8 cellular contexts compared by ENCODE assay signal in the genomic region with DNA sequence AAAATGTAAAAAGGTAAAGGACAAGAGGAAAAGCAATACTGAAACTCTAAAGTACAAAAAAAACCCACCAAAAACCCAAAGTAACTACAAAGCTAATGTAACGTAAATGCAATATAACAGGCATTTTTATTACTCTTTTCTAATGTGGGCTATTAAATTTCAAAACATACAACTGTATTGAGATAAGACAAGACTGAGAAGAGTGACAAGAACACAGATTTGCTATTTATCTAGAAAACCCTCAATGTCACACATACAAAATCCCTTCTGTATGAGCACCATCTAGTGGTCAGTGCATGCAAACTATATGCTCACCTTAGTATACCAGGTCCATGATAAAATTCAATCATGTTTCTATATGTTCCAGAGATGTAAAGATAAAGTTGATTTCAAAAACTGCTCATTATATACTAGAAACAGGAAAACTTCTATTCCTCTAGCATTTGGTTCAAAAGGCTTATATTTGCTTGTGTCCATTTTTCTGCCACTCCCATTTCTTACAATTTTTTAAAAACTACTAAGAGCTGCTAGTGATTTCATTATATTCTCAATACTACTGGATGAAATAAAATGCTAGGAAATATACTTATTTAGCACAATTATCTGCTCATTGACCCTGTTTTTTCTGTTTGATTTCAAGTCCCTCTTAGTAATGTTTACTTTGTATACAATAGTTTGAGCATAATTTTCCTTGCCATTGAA.
DNase-seq lines count a peak whose midpoint lies in the region; TF ChIP-seq lines count a peak whose summit lies in the region.

No MANE protein-coding gene starts in this region.

- DNase-seq in activated naive CD4-positive, alpha-beta T cell treated with anti-CD3 and anti-CD28 coated beads, Interleukin-2, amount 10 ng/mL, durations not matched to agents 7 days and 5 days: peak; percentile 27
- DNase-seq in activated naive CD4-positive, alpha-beta T cell treated with anti-CD3 and anti-CD28 coated beads, Interleukin-2, amount 50 U/mL, for 16 hours: no peak
- peak; percentile 37 for DNase-seq in HFFc6
- peak; percentile 75 for DNase-seq in NCI-H2171 treated with DMSO at 0.1 percent for 48 hours (lab: John Stamatoyannopoulos, UW)
- DNase-seq in WERI-Rb-1: no peak
- peak; percentile 51 for DNase-seq in foreskin melanocyte
- DNase-seq in trophoblast cell: peak; percentile 42 to 81
- DNase-seq in ureter (ENCODE audit: low spot score): no peak

- H3K9me3 ChIP-seq in WERI-Rb-1 (ENCODE audit: severe bottlenecking): no peaks in the 10 kb centered on the region
- H3K9me3 ChIP-seq in trophoblast cell (ENCODE audit: insufficient read depth, low read depth, low read length): no peaks in the 10 kb centered on the region

- H3K18ac ChIP-seq in trophoblast cell (ENCODE audit: low read length): no peak overlapping the region

- H3K79me1 ChIP-seq in trophoblast cell (ENCODE audit: low read length): no peaks in the 10 kb centered on the region

- H3K27me3 ChIP-seq in WERI-Rb-1 (ENCODE audit: insufficient read depth, low read depth, severe bottlenecking) (no peaks in the 10 kb centered on the region), trophoblast cell (ENCODE audit: insufficient read depth, low read length) (no peaks in the 10 kb centered on the region)

- peaks cover 5% of the 10 kb centered on the region for H3K36me3 Mint-ChIP-seq in activated naive CD4-positive, alpha-beta T cell treated with anti-CD3 and anti-CD28 coated beads, Interleukin-2, amount 10 ng/mL, durations not matched to agents 7 days and 5 days
- peaks cover 5% of the 10 kb centered on the region; the same call in 1 of the 2 replicates for H3K36me3 Mint-ChIP-seq in HFFc6 (ENCODE audit: low read depth)

- H3K9ac ChIP-seq in trophoblast cell (ENCODE audit: low read length): no peak overlapping the region

- H3K36me3 ChIP-seq in WERI-Rb-1 (no peaks in the 10 kb centered on the region), trophoblast cell (ENCODE audit: control insufficient read depth in 1 of 2, insufficient read depth in 2 of 2, low read length in 2 of 2) (peaks cover 2 to 3% of the 10 kb centered on the region in 2 experiments)

- H2BK120ac ChIP-seq in trophoblast cell (ENCODE audit: insufficient read depth, low read length, poor library complexity): no peak overlapping the region

- no peak overlapping the region for H2AK5ac ChIP-seq in trophoblast cell (ENCODE audit: low read length)

- no peaks in the 10 kb centered on the region for H3K4me1 ChIP-seq in trophoblast cell (ENCODE audit: control insufficient read depth in 1 of 2, insufficient read depth in 2 of 2, low read length in 2 of 2)

- CTCF ChIA-PET in activated naive CD4-positive, alpha-beta T cell treated with anti-CD3 and anti-CD28 coated beads, Interleukin-2, amount 10 ng/mL, durations not matched to agents 7 days and 5 days (lab: Charles Lee): interaction anchor here (0.7 to 1.5 kb wide), 11 partner anchors 10 to 315 kb away, joined by 3 to 5 read pairs (median 4); no protein-coding TSS in a partner anchor

- H3K27ac ChIP-seq in WERI-Rb-1 (no peak overlapping the region), trophoblast cell (ENCODE audit: low read depth, low read length) (no peak overlapping the region)

- no peak overlapping the region for H2BK5ac ChIP-seq in trophoblast cell (ENCODE audit: low read depth, low read length, poor library complexity)

- H4K12ac ChIP-seq in trophoblast cell (ENCODE audit: low read depth, low read length): no peak overlapping the region

- no peak overlapping the region for H2AFZ ChIP-seq in trophoblast cell (ENCODE audit: insufficient read depth, low read length, poor library complexity)

- H3K4me3 ChIP-seq in WERI-Rb-1 (ENCODE audit: low read depth, low read length) (no peak overlapping the region), trophoblast cell (ENCODE audit: low read depth, low read length) (no peak overlapping the region)

- H2BK12ac ChIP-seq in trophoblast cell (ENCODE audit: low read length): no peak overlapping the region

- no peak overlapping the region for H3K14ac ChIP-seq in trophoblast cell (ENCODE audit: low read length)

- WGBS in trophoblast cell (ENCODE audit: extremely low coverage, insufficient coverage, insufficient read length): no CpG with 5 or more reads among the region's 1 CpG

- no peaks in the 10 kb centered on the region for H3K27me3 Mint-ChIP-seq in activated naive CD4-positive, alpha-beta T cell treated with anti-CD3 and anti-CD28 coated beads, Interleukin-2, amount 10 ng/mL, durations not matched to agents 7 days and 5 days
- peaks cover 2% of the 10 kb centered on the region; the same call in 1 of the 2 replicates for H3K27me3 Mint-ChIP-seq in HFFc6 (ENCODE audit: insufficient read depth)

- no peak overlapping the region for H3K4ac ChIP-seq in trophoblast cell (ENCODE audit: low read depth, low read length)

- no peak overlapping the region for H4K8ac ChIP-seq in trophoblast cell (ENCODE audit: low read depth, low read length)

- H3K4me1 Mint-ChIP-seq in activated naive CD4-positive, alpha-beta T cell treated with anti-CD3 and anti-CD28 coated beads, Interleukin-2, amount 10 ng/mL, durations not matched to agents 7 days and 5 days: peaks cover 5% of the 10 kb centered on the region
- H3K4me1 Mint-ChIP-seq in HFFc6 (ENCODE audit: low read depth): peaks cover 32% of the 10 kb centered on the region

- H4K91ac ChIP-seq in trophoblast cell (ENCODE audit: low read depth, low read length): no peak overlapping the region

- TF ChIP-seq CTCF in HFFc6 (IDR thresholded peaks at IDR 0.05) (peak; percentile 93), WERI-Rb-1 (IDR thresholded peaks at IDR 0.05; ENCODE audit: low read depth, low read length) (peak; percentile 33; the same call in 1 of the 2 replicates)

- no peaks in the 10 kb centered on the region for H3K9me3 Mint-ChIP-seq in activated naive CD4-positive, alpha-beta T cell treated with anti-CD3 and anti-CD28 coated beads, Interleukin-2, amount 10 ng/mL, durations not matched to agents 7 days and 5 days
- H3K9me3 Mint-ChIP-seq in HFFc6: no peaks in the 10 kb centered on the region

- H3K27ac Mint-ChIP-seq in activated naive CD4-positive, alpha-beta T cell treated with anti-CD3 and anti-CD28 coated beads, Interleukin-2, amount 10 ng/mL, durations not matched to agents 7 days and 5 days: no peak overlapping the region
- H3K27ac Mint-ChIP-seq in HFFc6: no peak overlapping the region

- no peak overlapping the region for H3K23ac ChIP-seq in trophoblast cell (ENCODE audit: low read length)

- no peaks in the 10 kb centered on the region for H3K79me2 ChIP-seq in trophoblast cell (ENCODE audit: control insufficient read depth, insufficient read depth, low read length, poor library complexity)

- H3K4me3 Mint-ChIP-seq in activated naive CD4-positive, alpha-beta T cell treated with anti-CD3 and anti-CD28 coated beads, Interleukin-2, amount 10 ng/mL, durations not matched to agents 7 days and 5 days: no peak overlapping the region
- no peak overlapping the region for H3K4me3 Mint-ChIP-seq in HFFc6

- H3K4me2 ChIP-seq in trophoblast cell (ENCODE audit: low read length): no peak overlapping the region

Comparison
In these comparisons a context has a peak if more than half of its experiments do, and no peak if none do; other contexts are left out.
1. DNase-seq: peak in activated naive CD4-positive, alpha-beta T cell treated with anti-CD3 and anti-CD28 coated beads, Interleukin-2, amount 10 ng/mL, durations not matched to agents 7 days and 5 days (single experiment), HFFc6 (single experiment), NCI-H2171 treated with DMSO at 0.1 percent for 48 hours (single experiment), foreskin melanocyte (single experiment) and trophoblast cell (2 of 2); none in activated naive CD4-positive, alpha-beta T cell treated with anti-CD3 and anti-CD28 coated beads, Interleukin-2, amount 50 U/mL, for 16 hours (single experiment), WERI-Rb-1 (single experiment) and ureter (single experiment).